Comparison of ENCODE assay signal across 8 cellular contexts in genomic region chr4:73341454-73341853, GRCh38.
DNase-seq lines count a peak whose midpoint lies in the region; ATAC-seq and TF ChIP-seq lines count a peak whose summit lies in the region.

No MANE protein-coding gene starts in this region.

- DNase-seq in A172 (ENCODE audit: low spot score) (peak; percentile 40), GM12864 (ENCODE audit: low read depth) (no peak), HK-2 (ENCODE audit: unreplicated experiment) (peak; percentile 43), NCI-H774 (lab: John Stamatoyannopoulos, UW) (peak; percentile 66), cardiac fibroblast (ENCODE audit: low read depth in 2 of 2) (peak; percentile 67 to 83), lung microvascular endothelial cell (ENCODE audit: low read depth in 2 of 2) (peak; percentile 37 to 48), T-helper 9 cell (no peak)

- H3K4me3 ChIP-seq in GM12864 (ENCODE audit: low read depth, low read length) (no peak overlapping the region), cardiac fibroblast (replicated peaks in 1 of 2; ENCODE audit: low read depth in 2 of 2, low read length in 2 of 2) (no peak overlapping the region)

- ATAC-seq in HG02970 (IDR thresholded peaks at IDR 0.05; ENCODE audit: low FRiP score, unreplicated experiment): no peak

- TF ChIP-seq CTCF in GM12864 (IDR thresholded peaks at IDR 0.05; ENCODE audit: low read depth, low read length, missing control alignments) (peak; percentile 48), cardiac fibroblast (IDR thresholded peaks at IDR 0.05; ENCODE audit: low read depth, low read length) (peak; percentile 71)

Comparison
In these comparisons a context has a peak if more than half of its experiments do, and no peak if none do; other contexts are left out.
1. DNase-seq: peak in A172 (single experiment), HK-2 (single experiment), NCI-H774 (single experiment), cardiac fibroblast (2 of 2) and lung microvascular endothelial cell (2 of 2); none in GM12864 (single experiment) and T-helper 9 cell (single experiment).